ENCODE assay signal across 13 cellular contexts in genomic region chr1:241972703-241973375, GRCh38. TPM values are rescaled to one million over a fixed set of nuclear protein-coding genes. Genes with fewer than 3 reads are reported as not detected.
A peak's percentile ranks its signal among the peaks of the same experiment; 100 is the strongest.
DNase-seq lines count a peak whose midpoint lies in the region; ATAC-seq and TF ChIP-seq lines count a peak whose summit lies in the region.
"Had no signal": no experiment of that assay in that cellular context is flagged by ENCODE, and none has a peak within 500 bp of the region (broad histone marks: within the 10 kb centered on the region; RNA-seq: fewer than 3 reads in every experiment).

No MANE protein-coding gene starts in this region.

- 66% methylated on average over 6 of the region's 6 CpGs for WGBS in SK-N-SH (ENCODE audit: low lambda C conversion rate)

- intact Hi-C loops in left ventricle myocardium superior (cut with micrococcal nuclease): no loop called here

- H3K9ac ChIP-seq in SK-N-SH: no peak overlapping the region

- DNase-seq in cardiac muscle cell (ENCODE audit: low read depth in 1 of 2, low spot score in 1 of 2) (peak; percentile 7 to 12), left ventricle myocardium superior (no peak), SK-N-SH (peak; percentile 64), iPS DF 19.7 (ENCODE audit: low read depth, low spot score) (peak; percentile 15), NCI-H345 (lab: John Stamatoyannopoulos, UW) (no peak), GM13977 (ENCODE audit: low spot score) (no peak)
- DNase-seq: AML-193, IMR-90, NCI-H526, upper lobe of right lung had no signal

- no peak overlapping the region for H2AFZ ChIP-seq in SK-N-SH (ENCODE audit: low read depth)

- no peaks in the 10 kb centered on the region for H3K4me1 ChIP-seq in cardiac muscle cell (ENCODE audit: low read depth)
- peaks cover 5% of the 10 kb centered on the region in 2 experiments; a peak in 1 of 4 replicates for H3K4me1 ChIP-seq in SK-N-SH (ENCODE audit: control insufficient read depth in 1 of 2, insufficient read depth in 2 of 2, low read depth in 1 of 2, low read length in 1 of 2)

- POLR2A ChIA-PET in SK-N-SH (lab: Yijun Ruan, JAX): no interaction called here

- CTCF ChIA-PET in SK-N-SH (lab: Yijun Ruan, JAX): interaction anchor here (0.7 to 3.0 kb wide), 6 partner anchors 13 to 77 kb away, joined by 3 to 20 read pairs (median 3); no protein-coding TSS in a partner anchor

- ATAC-seq in left ventricle myocardium superior: no peak
- ATAC-seq in GM18511 (IDR thresholded peaks at IDR 0.05; ENCODE audit: unreplicated experiment): no peak
- no peak for ATAC-seq in HG02973 (IDR thresholded peaks at IDR 0.05; ENCODE audit: unreplicated experiment)
- ATAC-seq: upper lobe of right lung had no signal

- H3K4me3 ChIP-seq in cardiac muscle cell (no peak overlapping the region), SK-N-SH (ENCODE audit: low read depth in 2 of 2, low read length in 1 of 2) (no peak overlapping the region)
- H3K4me3 ChIP-seq: dorsolateral prefrontal cortex, upper lobe of right lung had no signal

- no peaks in the 10 kb centered on the region for H3F3A ChIP-seq in SK-N-SH (replicated peaks; ENCODE audit: insufficient read depth)

- H3K27ac ChIP-seq in cardiac muscle cell (no peak overlapping the region), SK-N-SH (ENCODE audit: low read depth in 2 of 2, low read length in 1 of 2) (no peak overlapping the region)
- H3K27ac ChIP-seq: dorsolateral prefrontal cortex, upper lobe of right lung had no signal

- in situ Hi-C loops in GM13977 (cut with MboI; ENCODE audit: low pct_unique_long_range_greater_than_20kb, low sequenced_read_pairs, unreplicated experiment): no loop called here

- no peak overlapping the region for H3K4me2 ChIP-seq in SK-N-SH

- no peak for TF ChIP-seq EP300 in SK-N-SH (IDR thresholded peaks at IDR 0.05; ENCODE audit: borderline replicate concordance in 1 of 2, low read depth in 1 of 2, low read length in 1 of 2)

- no peak for TF ChIP-seq RAD21 in SK-N-SH (IDR thresholded peaks at IDR 0.05; ENCODE audit: low read length)

- H3K27me3 ChIP-seq in cardiac muscle cell (no peaks in the 10 kb centered on the region), SK-N-SH (ENCODE audit: insufficient read depth) (no peaks in the 10 kb centered on the region)
- H3K27me3 ChIP-seq: dorsolateral prefrontal cortex, upper lobe of right lung had no signal

- TF ChIP-seq CTCF in cardiac muscle cell (IDR thresholded peaks at IDR 0.05; ENCODE audit: low read depth, low read length) (no peak), SK-N-SH (IDR thresholded peaks at IDR 0.05) (no peak), GM13977 (IDR thresholded peaks at IDR 0.05; ENCODE audit: extremely low read depth, insufficient read depth, missing control alignments) (no peak)

- H3K9me2 ChIP-seq in SK-N-SH: no peaks in the 10 kb centered on the region

- H4K20me1 ChIP-seq in SK-N-SH (ENCODE audit: insufficient read depth): no peaks in the 10 kb centered on the region

- no peaks in the 10 kb centered on the region for H3K79me2 ChIP-seq in SK-N-SH (ENCODE audit: insufficient read depth)

- H3K36me3 ChIP-seq in cardiac muscle cell: no peaks in the 10 kb centered on the region
- H3K36me3 ChIP-seq in SK-N-SH (replicated peaks in 1 of 2; ENCODE audit: control insufficient read depth in 1 of 2, insufficient read depth in 2 of 2, low read length in 1 of 2): no peaks in the 10 kb centered on the region
- H3K36me3 ChIP-seq: upper lobe of right lung had no signal

- H3K9me3 ChIP-seq in cardiac muscle cell (ENCODE audit: low read depth) (no peaks in the 10 kb centered on the region), SK-N-SH (no peaks in the 10 kb centered on the region)
- H3K9me3 ChIP-seq: upper lobe of right lung had no signal

TF ChIP-seq in SK-N-SH, 30 proteins besides CTCF, POLR2A, EP300 and RAD21:
- no peak for TF ChIP-seq SMC3 (IDR thresholded peaks at IDR 0.05; ENCODE audit: low read depth, low read length)

RNA-seq across cellular contexts. Expression of gene BECN2, which starts 15.3 kb away (rescaled TPM):
- total RNA-seq in cardiac muscle cell (not detected in 2 replicates), left ventricle myocardium superior (not detected)
- polyA plus RNA-seq in cardiac muscle cell (not detected in 2 replicates), SK-N-SH (2012; rRNA removed) (not detected in 2 replicates)
- not detected in 2 replicates for polyA plus RNA-seq in SK-N-SH (2012; cell fraction: cytosol; rRNA removed)
- not detected in 2 replicates for polyA plus RNA-seq in SK-N-SH (2012; cell fraction: nucleus; rRNA removed)
- total RNA-seq: dorsolateral prefrontal cortex, IMR-90, upper lobe of right lung had no signal
- polyA plus RNA-seq: IMR-90 had no signal

RNA-seq across cellular contexts. Expression of gene MAP1LC3C, which starts 26.1 kb away (rescaled TPM):
- total RNA-seq in cardiac muscle cell (0.11 and 0.18 TPM in 2 replicates), left ventricle myocardium superior (not detected)
- polyA plus RNA-seq in cardiac muscle cell (not detected in 2 replicates), SK-N-SH (2012; rRNA removed) (0.06 and 0.20 TPM in 2 replicates)
- 0.08 and 0.12 TPM in 2 replicates for polyA plus RNA-seq in SK-N-SH (2012; cell fraction: cytosol; rRNA removed)
- 0.13 TPM in 1 of 2 replicates, not detected in the other for polyA plus RNA-seq in SK-N-SH (2012; cell fraction: nucleus; rRNA removed)
- polyA plus RNA-seq: IMR-90 had no signal

Comparison
In these comparisons a context has a peak if more than half of its experiments do, and no peak if none do; other contexts are left out.
1. DNase-seq: peak in cardiac muscle cell (2 of 2), SK-N-SH (single experiment) and iPS DF 19.7 (single experiment); none in left ventricle myocardium superior (single experiment), NCI-H345 (single experiment) and GM13977 (single experiment).